Comparison of ENCODE assay signal across 14 cellular contexts in genomic region chr11:26551186-26551801, GRCh38. TPM values are rescaled to one million over a fixed set of nuclear protein-coding genes. Genes with fewer than 3 reads are reported as not detected.
DNase-seq lines count a peak whose midpoint lies in the region; FAIRE-seq and TF ChIP-seq lines count a peak whose summit lies in the region.
"Had no signal": no experiment of that assay in that cellular context is flagged by ENCODE, and none has a peak within 500 bp of the region (broad histone marks: within the 10 kb centered on the region; RNA-seq: fewer than 3 reads in every experiment).

No MANE protein-coding gene starts in this region.

- POLR2A ChIA-PET in PC-9 (lab: Charles Lee; ENCODE audit: unreplicated experiment), result no interaction called here
- POLR2A ChIA-PET in CD8-positive, alpha-beta memory T cell (lab: Charles Lee), result no interaction called here

- H3K27ac Mint-ChIP-seq in CD8-positive, alpha-beta memory T cell, result no peak overlapping the region
- H3K27ac Mint-ChIP-seq: activated naive CD8-positive, alpha-beta T cell treated with anti-CD3 and anti-CD28 coated beads, Interleukin-2, amount 50 U/mL, for 24 hours had no signal

- H3K27me3 Mint-ChIP-seq in CD8-positive, alpha-beta memory T cell, result no peaks in the 10 kb centered on the region
- H3K27me3 Mint-ChIP-seq: activated naive CD8-positive, alpha-beta T cell treated with anti-CD3 and anti-CD28 coated beads, Interleukin-2, amount 50 U/mL, for 24 hours had no signal

- CTCF ChIA-PET in PC-9 (lab: Charles Lee), result interaction anchor here (0.6 kb wide), 1 partner anchor 57 kb away, joined by 4 read pairs; no protein-coding TSS in a partner anchor
- CTCF ChIA-PET in CD8-positive, alpha-beta memory T cell (lab: Charles Lee), result no interaction called here

- TF ChIP-seq CTCF in GM12865 (IDR thresholded peaks at IDR 0.05; ENCODE audit: insufficient read depth, low read depth, low read length, missing control alignments) (peak; percentile 42), PC-9 (conservative IDR thresholded peaks at IDR 0.05) (peak; percentile 58), fibroblast of villous mesenchyme (IDR thresholded peaks at IDR 0.05; ENCODE audit: insufficient read depth, low read depth, low read length) (peak; percentile 40)

- H3K27ac ChIP-seq in ACC112 (ENCODE audit: low read depth, low read length) (no peak overlapping the region), PC-9 (no peak overlapping the region)
- H3K27ac ChIP-seq in CD8-positive, alpha-beta memory T cell (ENCODE audit: low read depth, low read length), result no peak overlapping the region
- H3K27ac ChIP-seq: Peyer's patch, transverse colon had no signal

- no peaks in the 10 kb centered on the region for H3K36me3 Mint-ChIP-seq in CD8-positive, alpha-beta memory T cell

- no peak overlapping the region for H3K4me3 ChIP-seq in ACC112 (ENCODE audit: low read depth, low read length)
- H3K4me3 ChIP-seq in GM12865 (ENCODE audit: low read depth, low read length), result no peak overlapping the region
- H3K4me3 ChIP-seq in PC-9, result no peak overlapping the region
- no peak overlapping the region for H3K4me3 ChIP-seq in fibroblast of villous mesenchyme (ENCODE audit: low read depth, low read length)
- H3K4me3 ChIP-seq in CD8-positive, alpha-beta memory T cell (ENCODE audit: low read length), result no peak overlapping the region
- H3K4me3 ChIP-seq: Peyer's patch, transverse colon had no signal

- intact Hi-C loops in PC-9 (cut with micrococcal nuclease; ENCODE audit: unreplicated experiment), result loop anchor here (2.0 kb wide), 1 partner anchor 98 kb away; no protein-coding TSS in a partner anchor

- H3K4me1 Mint-ChIP-seq in CD8-positive, alpha-beta memory T cell, result no peaks in the 10 kb centered on the region
- H3K4me1 Mint-ChIP-seq: activated naive CD8-positive, alpha-beta T cell treated with anti-CD3 and anti-CD28 coated beads, Interleukin-2, amount 50 U/mL, for 24 hours had no signal

- no peaks in the 10 kb centered on the region for H3K4me1 ChIP-seq in ACC112 (ENCODE audit: control insufficient read depth, insufficient read depth, low read length, unreplicated experiment)
- H3K4me1 ChIP-seq in PC-9 (replicated peaks; ENCODE audit: insufficient read depth), result peaks cover 4% of the 10 kb centered on the region
- no peaks in the 10 kb centered on the region for H3K4me1 ChIP-seq in CD8-positive, alpha-beta memory T cell (ENCODE audit: insufficient read depth, low read length)
- H3K4me1 ChIP-seq: Peyer's patch, transverse colon had no signal

- H3K27me3 ChIP-seq in ACC112 (ENCODE audit: insufficient read depth, low read length) (no peaks in the 10 kb centered on the region), PC-9 (ENCODE audit: insufficient read depth, low read depth) (no peaks in the 10 kb centered on the region)
- no peaks in the 10 kb centered on the region for H3K27me3 ChIP-seq in CD8-positive, alpha-beta memory T cell (ENCODE audit: insufficient read depth, low read length, poor library complexity, severe bottlenecking)
- H3K27me3 ChIP-seq: Peyer's patch, transverse colon had no signal

- no peaks in the 10 kb centered on the region; the same call in 1 of the 2 replicates for H4K20me1 ChIP-seq in PC-9 (ENCODE audit: insufficient read depth)

- no peaks in the 10 kb centered on the region for H3K9me3 ChIP-seq in PC-9 (ENCODE audit: insufficient read depth, low read depth)
- no peaks in the 10 kb centered on the region for H3K9me3 ChIP-seq in CD8-positive, alpha-beta memory T cell (ENCODE audit: low read length)
- H3K9me3 ChIP-seq: Peyer's patch, transverse colon had no signal

- H3K4me2 ChIP-seq in PC-9, result no peak overlapping the region

- H3K9me3 Mint-ChIP-seq in CD8-positive, alpha-beta memory T cell, result peaks cover 0 to 64% (median 3%) of the 10 kb centered on the region in 5 donors

- DNase-seq in GM12865 (ENCODE audit: low read depth) (no peak), PC-9 (no peak), fibroblast of villous mesenchyme (ENCODE audit: low read depth) (peak; percentile 0), HTR-8/SVneo (ENCODE audit: insufficient read length, low spot score) (no peak), amygdala (lab: John Stamatoyannopoulos, UW) (no peak), midbrain (lab: John Stamatoyannopoulos, UW) (no peak)
- DNase-seq in CD8-positive, alpha-beta memory T cell, result no peak
- DNase-seq: activated CD4-positive, alpha-beta T cell treated with anti-CD3 and anti-CD28 coated beads, Interleukin-2, amount 50 U/mL, for 4 hours; activated naive CD8-positive, alpha-beta T cell treated with anti-CD3 and anti-CD28 coated beads, Interleukin-2, amount 50 U/mL, for 24 hours; Peyer's patch; stimulated activated CD4-positive, alpha-beta T cell treated with anti-CD3 and anti-CD28 coated beads, Interleukin-4, amount 100 ng/mL, for 24 hours; transverse colon had no signal

- no peaks in the 10 kb centered on the region for H3F3A ChIP-seq in PC-9 (ENCODE audit: insufficient read depth, low read depth)

- BruUV-seq in PC-9 (replicated peaks; lab: Mats Ljungman, UMichigan), result no TSS peak

- no peak overlapping the region for H3K4me3 Mint-ChIP-seq in CD8-positive, alpha-beta memory T cell
- H3K4me3 Mint-ChIP-seq: activated naive CD8-positive, alpha-beta T cell treated with anti-CD3 and anti-CD28 coated beads, Interleukin-2, amount 50 U/mL, for 24 hours had no signal

- H3K79me2 ChIP-seq in ACC112 (ENCODE audit: control insufficient read depth, insufficient read depth, low read length, unreplicated experiment) (no peaks in the 10 kb centered on the region), PC-9 (ENCODE audit: low read depth) (no peaks in the 10 kb centered on the region)

- H3K36me3 ChIP-seq in ACC112 (ENCODE audit: insufficient read depth, low read length) (no peaks in the 10 kb centered on the region), PC-9 (ENCODE audit: low read depth) (no peaks in the 10 kb centered on the region)
- no peaks in the 10 kb centered on the region for H3K36me3 ChIP-seq in CD8-positive, alpha-beta memory T cell (ENCODE audit: insufficient read depth, low read length)
- H3K36me3 ChIP-seq: Peyer's patch, transverse colon had no signal

- H2AFZ ChIP-seq in ACC112 (ENCODE audit: low read length, unreplicated experiment), result peak overlapping the region; percentile 31
- no peak overlapping the region for H2AFZ ChIP-seq in PC-9

- no peak for FAIRE-seq in HTR-8/SVneo (lab: Jason Lieb, UNC)

- no peaks in the 10 kb centered on the region for H3K9me2 ChIP-seq in PC-9 (ENCODE audit: insufficient read depth)

RNA-seq across cellular contexts. Expression of gene MUC15, which starts 20.8 kb away (rescaled TPM):
- total RNA-seq in PC-9 (2021) (0.18 and 0.70 TPM in 2 replicates), fibroblast of villous mesenchyme (not detected in 2 replicates)
- total RNA-seq in CD8-positive, alpha-beta memory T cell, result not detected
- polyA plus RNA-seq in CD8-positive, alpha-beta memory T cell, result not detected
- total RNA-seq: glomerular endothelial cell, Peyer's patch, transverse colon had no signal
